ENCODE assay signal across 1 cellular context in genomic region chr12:75766263-75767160, GRCh38.
TF ChIP-seq lines count a peak whose summit lies in the region.

No MANE protein-coding gene starts in this region.

TF ChIP-seq in HepG2, 621 proteins besides CTCF, POLR2A, EP300 and RAD21 (continued from another document and continues in another):
- TF ChIP-seq SMAD3 (CRISPR knock-in tag; IDR thresholded peaks at IDR 0.05): peak; percentile 56; the same call in 1 of the 2 replicates
- peak; percentile 72; the same call in 1 of the 2 replicates for TF ChIP-seq ETV5 (CRISPR knock-in tag; IDR thresholded peaks at IDR 0.05; ENCODE audit: borderline replicate concordance)
- no peak for TF ChIP-seq THAP7 (CRISPR knock-in tag; IDR thresholded peaks at IDR 0.05)
- no peak for TF ChIP-seq ZBTB37 (CRISPR knock-in tag; IDR thresholded peaks at IDR 0.05)
- no peak for TF ChIP-seq ZFP91 (CRISPR knock-in tag; IDR thresholded peaks at IDR 0.05; ENCODE audit: borderline replicate concordance)
- no peak for TF ChIP-seq DMTF1 (CRISPR knock-in tag; IDR thresholded peaks at IDR 0.05)
- no peak for TF ChIP-seq ZSCAN21 (CRISPR knock-in tag; IDR thresholded peaks at IDR 0.05; ENCODE audit: borderline replicate concordance)
- no peak for TF ChIP-seq ZNF501 (CRISPR knock-in tag; IDR thresholded peaks at IDR 0.05)
- TF ChIP-seq ZMAT3 (CRISPR knock-in tag; conservative IDR thresholded peaks at IDR 0.05): no peak
- peak; percentile 45; the same call in 1 of the 2 replicates for TF ChIP-seq FOXK1 (CRISPR knock-in tag; IDR thresholded peaks at IDR 0.05; ENCODE audit: borderline replicate concordance, low read depth)
- TF ChIP-seq MAX (IDR thresholded peaks at IDR 0.05): no peak
- peak; percentile 90 for TF ChIP-seq HOMEZ (CRISPR knock-in tag; IDR thresholded peaks at IDR 0.05; ENCODE audit: low read depth)
- TF ChIP-seq IRF2 (CRISPR knock-in tag; IDR thresholded peaks at IDR 0.05): peak; percentile 54; the same call in 1 of the 2 replicates
- TF ChIP-seq PBX3 (CRISPR knock-in tag; IDR thresholded peaks at IDR 0.05; ENCODE audit: borderline replicate concordance): no peak
- TF ChIP-seq ZNF710 (CRISPR knock-in tag; IDR thresholded peaks at IDR 0.05; ENCODE audit: borderline replicate concordance): peak; percentile 69; the same call in 1 of the 2 replicates
- peak; percentile 54; the same call in 1 of the 2 replicates for TF ChIP-seq TBX3 (IDR thresholded peaks at IDR 0.05; ENCODE audit: borderline replicate concordance)
- TF ChIP-seq ZNF644 (CRISPR knock-in tag; IDR thresholded peaks at IDR 0.05; ENCODE audit: low read depth): peak; percentile 89
- no peak for TF ChIP-seq ZBTB38 (CRISPR knock-in tag; IDR thresholded peaks at IDR 0.05)
- no peak for TF ChIP-seq BRF2 (CRISPR knock-in tag; IDR thresholded peaks at IDR 0.05)
- TF ChIP-seq SAP130 (CRISPR knock-in tag; IDR thresholded peaks at IDR 0.05; ENCODE audit: low read depth): peak; percentile 61
- TF ChIP-seq ZNF549 (CRISPR knock-in tag; IDR thresholded peaks at IDR 0.05): no peak
- TF ChIP-seq SRSF4 (IDR thresholded peaks at IDR 0.05; ENCODE audit: low read depth, low read length, poor library complexity, severe bottlenecking): no peak
- peak; percentile 16 for TF ChIP-seq XRCC5 (optimal IDR thresholded peaks at IDR 0.05; ENCODE audit: low read length)
- TF ChIP-seq MED13 (CRISPR knock-in tag; IDR thresholded peaks at IDR 0.05): peak; percentile 93; the same call in 1 of the 2 replicates
- TF ChIP-seq MIER3 (CRISPR knock-in tag; IDR thresholded peaks at IDR 0.05; ENCODE audit: borderline replicate concordance): peak; percentile 53; the same call in 1 of the 2 replicates
- TF ChIP-seq ZNF530 (CRISPR knock-in tag; IDR thresholded peaks at IDR 0.05; ENCODE audit: low read depth): no peak
- TF ChIP-seq ZNF513 (CRISPR knock-in tag; conservative IDR thresholded peaks at IDR 0.05): no peak
- peak; percentile 95 for TF ChIP-seq GATAD2A (CRISPR knock-in tag; IDR thresholded peaks at IDR 0.05)
- no peak for TF ChIP-seq DR1 (CRISPR knock-in tag; IDR thresholded peaks at IDR 0.05)
- TF ChIP-seq ZNF652 (CRISPR knock-in tag; IDR thresholded peaks at IDR 0.05; ENCODE audit: borderline replicate concordance, low read depth): peak; percentile 95
- TF ChIP-seq NCOA2 (CRISPR knock-in tag; IDR thresholded peaks at IDR 0.05): peak; percentile 97
- TF ChIP-seq ATF4 (CRISPR knock-in tag; IDR thresholded peaks at IDR 0.05): 0 out of 4 replicates have a peak, but pooled peaks of 1 of the 2 experiments have one; percentile 37
- TF ChIP-seq SKI (IDR thresholded peaks at IDR 0.05; ENCODE audit: partially characterized antibody): no peak
- no peak for TF ChIP-seq ZNF704 (CRISPR knock-in tag; IDR thresholded peaks at IDR 0.05; ENCODE audit: borderline replicate concordance)
- TF ChIP-seq ZBTB21 (CRISPR knock-in tag; IDR thresholded peaks at IDR 0.05): no peak
- peak; percentile 56; the same call in 1 of the 2 replicates for TF ChIP-seq ATF1 (CRISPR knock-in tag; IDR thresholded peaks at IDR 0.05)
- no peak for TF ChIP-seq ZNF296 (CRISPR knock-in tag; conservative IDR thresholded peaks at IDR 0.05)
- TF ChIP-seq SMARCC2 (IDR thresholded peaks at IDR 0.05): peak; percentile 56; the same call in 1 of the 2 replicates
- peak; percentile 81 for TF ChIP-seq EHMT2 (IDR thresholded peaks at IDR 0.05; ENCODE audit: borderline replicate concordance, low read depth, low read length)
- TF ChIP-seq ZNF138 (CRISPR knock-in tag; IDR thresholded peaks at IDR 0.05; ENCODE audit: low read depth): no peak
- TF ChIP-seq PHB2 (IDR thresholded peaks at IDR 0.05; ENCODE audit: partially characterized antibody): no peak
- peak; percentile 56; the same call in 1 of the 2 replicates for TF ChIP-seq MLX (CRISPR knock-in tag; IDR thresholded peaks at IDR 0.05)
- TF ChIP-seq ZNF563 (CRISPR knock-in tag; IDR thresholded peaks at IDR 0.05): no peak
- TF ChIP-seq SRF (IDR thresholded peaks at IDR 0.05; ENCODE audit: low read depth, low read length): no peak
- TF ChIP-seq FOXK2 (IDR thresholded peaks at IDR 0.05): no peak
